In the genomic region with DNA sequence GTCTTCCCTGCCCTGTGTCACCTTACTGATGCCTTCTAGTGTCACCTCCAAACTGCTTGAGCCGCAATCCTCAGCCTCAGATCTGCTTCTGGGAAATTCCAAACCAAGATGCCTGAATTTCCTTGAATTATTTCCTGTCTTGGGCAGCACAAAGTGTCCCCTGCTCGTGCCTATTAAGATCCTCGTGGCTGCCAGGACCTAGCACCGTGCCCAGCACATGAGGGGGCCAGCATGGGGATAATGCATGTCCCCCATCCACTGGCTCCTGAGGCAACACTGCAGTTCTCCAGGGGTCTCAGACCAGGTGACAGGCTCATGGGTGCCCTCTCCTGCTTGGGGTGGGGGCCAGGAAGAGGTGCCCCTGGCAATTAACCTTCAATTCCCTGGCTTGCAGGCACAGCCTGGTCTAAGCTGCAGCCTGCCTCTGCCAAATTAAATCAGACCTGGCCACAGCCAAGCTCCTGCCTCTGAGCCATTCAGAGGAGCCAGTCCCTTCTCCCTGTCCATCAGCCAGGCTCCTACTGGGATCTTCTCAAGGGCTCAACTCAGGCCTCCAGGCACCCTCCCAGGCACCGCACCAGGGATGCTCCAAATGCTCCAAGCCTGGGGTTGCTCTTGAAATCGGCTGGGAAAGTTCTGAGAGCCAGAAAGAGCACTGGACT, we compare ENCODE assay signal across 16 cellular contexts.
"Had no signal": no experiment of that assay in that cellular context is flagged by ENCODE, and none has a peak within 500 bp of the region (broad histone marks: within the 10 kb centered on the region; RNA-seq: fewer than 3 reads in every experiment).

No MANE protein-coding gene starts in this region.

- H3K9me3 ChIP-seq: adrenal gland, body of pancreas, esophagus squamous epithelium, heart left ventricle, left lung, sigmoid colon, upper lobe of left lung had no signal

- FAIRE-seq: colon had no signal

- H3K4me3 Mint-ChIP-seq: activated T-helper 17 cell treated with anti-CD3 and anti-CD28 coated beads, Interleukin-2, amount 50 U/mL, for 72 hours; memory B cell; natural killer cell; stimulated activated naive B cell treated with anti-CD40 and anti-IgM and Interleukin-4, amounts not matched to agents 10 μg/mL and 1 μg/mL and 100 μg/mL, for 72 hours had no signal

- H3K27me3 Mint-ChIP-seq: activated T-helper 17 cell treated with anti-CD3 and anti-CD28 coated beads, Interleukin-2, amount 50 U/mL, for 72 hours; stimulated activated naive B cell treated with anti-CD40 and anti-IgM and Interleukin-4, amounts not matched to agents 10 μg/mL and 1 μg/mL and 100 μg/mL, for 72 hours had no signal

- DNase-seq: activated naive CD4-positive, alpha-beta T cell treated with anti-CD3 and anti-CD28 coated beads, Interleukin-2, amount 50 U/mL, for 16 hours; activated T-cell treated with anti-CD3 and anti-CD28 coated beads for 4 hours; body of pancreas; esophagus squamous epithelium; natural killer cell; sigmoid colon; stimulated activated CD4-positive, alpha-beta T cell treated with anti-CD3 and anti-CD28 coated beads, Interleukin-2, amount 100 ng/mL, for 24 hours; stimulated activated naive B cell treated with anti-CD40 and anti-IgM and Interleukin-4, amounts not matched to agents 10 μg/mL and 1 μg/mL and 100 μg/mL, for 72 hours; upper lobe of left lung; WERI-Rb-1 had no signal

- H3K27ac Mint-ChIP-seq: activated T-helper 17 cell treated with anti-CD3 and anti-CD28 coated beads, Interleukin-2, amount 50 U/mL, for 72 hours; memory B cell; natural killer cell; stimulated activated naive B cell treated with anti-CD40 and anti-IgM and Interleukin-4, amounts not matched to agents 10 μg/mL and 1 μg/mL and 100 μg/mL, for 72 hours had no signal

- H3K27ac ChIP-seq: adrenal gland, body of pancreas, esophagus squamous epithelium, heart left ventricle, left lung, sigmoid colon, upper lobe of left lung, WERI-Rb-1 had no signal

- H3K9me3 Mint-ChIP-seq: activated T-helper 17 cell treated with anti-CD3 and anti-CD28 coated beads, Interleukin-2, amount 50 U/mL, for 72 hours; memory B cell; natural killer cell; stimulated activated naive B cell treated with anti-CD40 and anti-IgM and Interleukin-4, amounts not matched to agents 10 μg/mL and 1 μg/mL and 100 μg/mL, for 72 hours had no signal

- H3K36me3 Mint-ChIP-seq: memory B cell; natural killer cell; stimulated activated naive B cell treated with anti-CD40 and anti-IgM and Interleukin-4, amounts not matched to agents 10 μg/mL and 1 μg/mL and 100 μg/mL, for 72 hours had no signal

- H3K27me3 ChIP-seq: adrenal gland, body of pancreas, esophagus squamous epithelium, heart left ventricle, left lung, sigmoid colon, upper lobe of left lung had no signal

- H3K4me1 Mint-ChIP-seq: activated T-helper 17 cell treated with anti-CD3 and anti-CD28 coated beads, Interleukin-2, amount 50 U/mL, for 72 hours; natural killer cell; stimulated activated naive B cell treated with anti-CD40 and anti-IgM and Interleukin-4, amounts not matched to agents 10 μg/mL and 1 μg/mL and 100 μg/mL, for 72 hours had no signal

- H3K4me1 ChIP-seq: body of pancreas, left lung, sigmoid colon, upper lobe of left lung had no signal

- H3K36me3 ChIP-seq: adrenal gland, heart left ventricle, left lung, sigmoid colon, upper lobe of left lung, WERI-Rb-1 had no signal

- H3K4me3 ChIP-seq: adrenal gland, body of pancreas, esophagus squamous epithelium, heart left ventricle, left lung, sigmoid colon, upper lobe of left lung had no signal
